ENCODE assay signal across 1 cellular context in the genomic region with DNA sequence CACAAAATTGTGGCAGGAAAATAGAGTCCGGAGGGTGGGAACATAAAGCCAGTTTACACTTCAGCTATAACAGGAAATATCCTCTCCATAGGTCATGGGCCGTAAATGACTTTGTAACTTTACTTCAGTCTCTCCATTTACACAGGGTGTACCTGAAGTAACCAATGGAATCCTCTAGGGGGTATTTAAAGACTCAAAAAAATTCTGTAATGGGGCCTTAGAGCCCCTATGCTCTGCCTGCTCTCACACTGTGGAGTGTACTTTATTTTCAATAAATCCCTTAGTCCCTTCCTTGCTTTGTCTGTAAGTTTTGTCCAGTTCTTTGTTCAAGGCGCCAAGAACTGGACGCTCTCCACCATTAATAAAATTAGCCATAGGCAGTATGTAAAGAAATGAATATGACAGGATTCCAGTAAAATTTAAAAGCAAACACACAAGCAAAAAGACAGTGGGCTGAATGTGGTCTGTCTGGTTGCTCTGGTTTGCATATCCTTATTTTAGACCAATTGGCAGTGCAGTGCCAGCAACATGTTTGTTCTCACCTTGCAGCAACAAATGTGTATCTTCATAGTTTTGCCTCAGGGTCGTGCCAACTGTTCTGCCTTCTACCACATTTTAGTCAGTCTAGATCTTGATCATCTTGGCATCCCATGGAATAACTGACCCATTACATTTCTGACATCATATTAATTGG.
TF ChIP-seq lines count a peak whose summit lies in the region.

No MANE protein-coding gene starts in this region.

TF ChIP-seq in WTC11, 78 proteins besides CTCF, POLR2A, EP300 and RAD21 (continued from another document):
- TF ChIP-seq, protein P1, sequence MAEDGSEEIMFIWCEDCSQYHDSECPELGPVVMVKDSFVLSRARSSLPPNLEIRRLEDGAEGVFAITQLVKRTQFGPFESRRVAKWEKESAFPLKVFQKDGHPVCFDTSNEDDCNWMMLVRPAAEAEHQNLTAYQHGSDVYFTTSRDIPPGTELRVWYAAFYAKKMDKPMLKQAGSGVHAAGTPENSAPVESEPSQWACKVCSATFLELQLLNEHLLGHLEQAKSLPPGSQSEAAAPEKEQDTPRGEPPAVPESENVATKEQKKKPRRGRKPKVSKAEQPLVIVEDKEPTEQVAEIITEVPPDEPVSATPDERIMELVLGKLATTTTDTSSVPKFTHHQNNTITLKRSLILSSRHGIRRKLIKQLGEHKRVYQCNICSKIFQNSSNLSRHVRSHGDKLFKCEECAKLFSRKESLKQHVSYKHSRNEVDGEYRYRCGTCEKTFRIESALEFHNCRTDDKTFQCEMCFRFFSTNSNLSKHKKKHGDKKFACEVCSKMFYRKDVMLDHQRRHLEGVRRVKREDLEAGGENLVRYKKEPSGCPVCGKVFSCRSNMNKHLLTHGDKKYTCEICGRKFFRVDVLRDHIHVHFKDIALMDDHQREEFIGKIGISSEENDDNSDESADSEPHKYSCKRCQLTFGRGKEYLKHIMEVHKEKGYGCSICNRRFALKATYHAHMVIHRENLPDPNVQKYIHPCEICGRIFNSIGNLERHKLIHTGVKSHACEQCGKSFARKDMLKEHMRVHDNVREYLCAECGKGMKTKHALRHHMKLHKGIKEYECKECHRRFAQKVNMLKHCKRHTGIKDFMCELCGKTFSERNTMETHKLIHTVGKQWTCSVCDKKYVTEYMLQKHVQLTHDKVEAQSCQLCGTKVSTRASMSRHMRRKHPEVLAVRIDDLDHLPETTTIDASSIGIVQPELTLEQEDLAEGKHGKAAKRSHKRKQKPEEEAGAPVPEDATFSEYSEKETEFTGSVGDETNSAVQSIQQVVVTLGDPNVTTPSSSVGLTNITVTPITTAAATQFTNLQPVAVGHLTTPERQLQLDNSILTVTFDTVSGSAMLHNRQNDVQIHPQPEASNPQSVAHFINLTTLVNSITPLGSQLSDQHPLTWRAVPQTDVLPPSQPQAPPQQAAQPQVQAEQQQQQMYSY (CRISPR knock-in tag; IDR thresholded peaks at IDR 0.05): no peak
TF ChIP-seq in WTC11: peak in this region for 0.
